Comparison of ENCODE assay signal across 8 cellular contexts in genomic region chr2:195561205-195562032, GRCh38.
DNase-seq lines count a peak whose midpoint lies in the region; ATAC-seq, FAIRE-seq and TF ChIP-seq lines count a peak whose summit lies in the region.

No MANE protein-coding gene starts in this region.

- H3K4me3 Mint-ChIP-seq in stimulated activated naive CD8-positive, alpha-beta T cell treated with anti-CD3 and anti-CD28 coated beads, Interleukin-15, Interleukin-2, amounts not matched to agents 100 ng/mL and 50 ng/mL, for 24 hours, result peak overlapping the region; percentile 67

- H3K4me3 ChIP-seq in right cardiac atrium (ENCODE audit: low read length), result no peak overlapping the region

- no peaks in the 10 kb centered on the region for H3K27me3 Mint-ChIP-seq in stimulated activated naive CD8-positive, alpha-beta T cell treated with anti-CD3 and anti-CD28 coated beads, Interleukin-15, Interleukin-2, amounts not matched to agents 100 ng/mL and 50 ng/mL, for 24 hours

- intact Hi-C loops in right cardiac atrium (cut with DNase I), result no loop called here

- DNase-seq in stimulated activated naive CD8-positive, alpha-beta T cell treated with anti-CD3 and anti-CD28 coated beads, Interleukin-15, Interleukin-2, amounts not matched to agents 100 U/mL and 50 U/mL, for 24 hours, result no peak
- peak; percentile 95 for DNase-seq in RPMI7951 (ENCODE audit: low read depth)
- DNase-seq in hepatic stellate cell (ENCODE audit: low spot score), result peak; percentile 84
- DNase-seq in right cardiac atrium, result no peak
- no peak for DNase-seq in D721Med (ENCODE audit: insufficient read length, low spot score)
- no peak for DNase-seq in stimulated activated naive CD4-positive, alpha-beta T cell (lab: John Stamatoyannopoulos, UW)

- no peak overlapping the region for H3K27ac ChIP-seq in right cardiac atrium (ENCODE audit: low read length)

- ATAC-seq in stimulated activated naive CD8-positive, alpha-beta T cell treated with anti-CD3 and anti-CD28 coated beads, Interleukin-15, Interleukin-2, amounts not matched to agents 100 U/mL and 50 U/mL, for 24 hours, result no peak
- ATAC-seq in HG03039 (IDR thresholded peaks at IDR 0.05; ENCODE audit: unreplicated experiment) (peak; percentile 40), right cardiac atrium (no peak)

- no peak for TF ChIP-seq CTCF in D721Med (IDR thresholded peaks at IDR 0.05; ENCODE audit: insufficient read depth, missing control alignments)

- no peaks in the 10 kb centered on the region for H3K9me3 ChIP-seq in right cardiac atrium (ENCODE audit: control insufficient read depth, low read length)

- H3K36me3 Mint-ChIP-seq in stimulated activated naive CD8-positive, alpha-beta T cell treated with anti-CD3 and anti-CD28 coated beads, Interleukin-15, Interleukin-2, amounts not matched to agents 100 ng/mL and 50 ng/mL, for 24 hours (ENCODE audit: low read depth), result no peaks in the 10 kb centered on the region

- WGBS in right cardiac atrium, result 83% methylated on average over 8 of the region's 8 CpGs

- peaks cover 75% of the 10 kb centered on the region for H3K4me1 Mint-ChIP-seq in stimulated activated naive CD8-positive, alpha-beta T cell treated with anti-CD3 and anti-CD28 coated beads, Interleukin-15, Interleukin-2, amounts not matched to agents 100 ng/mL and 50 ng/mL, for 24 hours (ENCODE audit: low read depth)

- H3K27me3 ChIP-seq in right cardiac atrium (ENCODE audit: control insufficient read depth, insufficient read depth), result no peaks in the 10 kb centered on the region

- FAIRE-seq in D721Med (lab: Jason Lieb, UNC), result no peak

- peak overlapping the region; percentile 90 for H3K27ac Mint-ChIP-seq in stimulated activated naive CD8-positive, alpha-beta T cell treated with anti-CD3 and anti-CD28 coated beads, Interleukin-15, Interleukin-2, amounts not matched to agents 100 ng/mL and 50 ng/mL, for 24 hours

- H3K4me1 ChIP-seq in right cardiac atrium (ENCODE audit: control insufficient read depth, insufficient read depth, low read length), result no peaks in the 10 kb centered on the region

- H3K9me3 Mint-ChIP-seq in stimulated activated naive CD8-positive, alpha-beta T cell treated with anti-CD3 and anti-CD28 coated beads, Interleukin-15, Interleukin-2, amounts not matched to agents 100 ng/mL and 50 ng/mL, for 24 hours, result peaks cover 6% of the 10 kb centered on the region

Comparison
In these comparisons a context has a peak if more than half of its experiments do, and no peak if none do; other contexts are left out.
1. DNase-seq: peak in RPMI7951 (single experiment) and hepatic stellate cell (single experiment); none in stimulated activated naive CD8-positive, alpha-beta T cell treated with anti-CD3 and anti-CD28 coated beads, Interleukin-15, Interleukin-2, amounts not matched to agents 100 U/mL and 50 U/mL, for 24 hours (single experiment), right cardiac atrium (0 of 3), D721Med (single experiment) and stimulated activated naive CD4-positive, alpha-beta T cell (0 of 6).